Comparison of ENCODE assay signal across 11 cellular contexts in genomic region chr10:90288403-90288933, GRCh38.
DNase-seq lines count a peak whose midpoint lies in the region; ATAC-seq, FAIRE-seq and TF ChIP-seq lines count a peak whose summit lies in the region.
"Had no signal": no experiment of that assay in that cellular context is flagged by ENCODE, and none has a peak within 500 bp of the region (broad histone marks: within the 10 kb centered on the region; RNA-seq: fewer than 3 reads in every experiment).

No MANE protein-coding gene starts in this region.

- H2AFZ ChIP-seq in endothelial cell of umbilical vein (ENCODE audit: low read depth, low read length): no peak overlapping the region
- H2AFZ ChIP-seq in neural progenitor cell (replicated peaks): peak overlapping the region; percentile 70

- dilution Hi-C loops in endothelial cell of umbilical vein (cut with MboI; ENCODE audit: extremely low pct_ligation_motif_present, low sequenced_read_pairs): no loop called here

- H3K4me1 ChIP-seq in endothelial cell of umbilical vein (ENCODE audit: control insufficient read depth, extremely low read depth, insufficient read depth, low read length) (peaks cover 6% of the 10 kb centered on the region), neural progenitor cell (no peaks in the 10 kb centered on the region)

- no peak overlapping the region for H3K27ac Mint-ChIP-seq in neural progenitor cell
- H3K27ac Mint-ChIP-seq: activated naive CD8-positive, alpha-beta T cell treated with anti-CD3 and anti-CD28 coated beads, Interleukin-2, amount 10 ng/mL, durations not matched to agents 7 days and 5 days; memory B cell had no signal

- no peaks in the 10 kb centered on the region for H3K36me3 Mint-ChIP-seq in neural progenitor cell
- H3K36me3 Mint-ChIP-seq: activated naive CD8-positive, alpha-beta T cell treated with anti-CD3 and anti-CD28 coated beads, Interleukin-2, amount 10 ng/mL, durations not matched to agents 7 days and 5 days; memory B cell had no signal

- H3K27me3 ChIP-seq in endothelial cell of umbilical vein (ENCODE audit: control insufficient read depth in 2 of 2, insufficient read depth in 2 of 2, low read length in 2 of 2) (peaks cover 0 to 4% of the 10 kb centered on the region in 2 experiments), neural progenitor cell (no peaks in the 10 kb centered on the region)

- H3K79me2 ChIP-seq in endothelial cell of umbilical vein (ENCODE audit: control insufficient read depth, insufficient read depth, low read length): no peaks in the 10 kb centered on the region
- H3K79me2 ChIP-seq in neural progenitor cell (ENCODE audit: low read depth): no peaks in the 10 kb centered on the region

- no peaks in the 10 kb centered on the region for H3K9me3 Mint-ChIP-seq in neural progenitor cell
- H3K9me3 Mint-ChIP-seq: activated naive CD8-positive, alpha-beta T cell treated with anti-CD3 and anti-CD28 coated beads, Interleukin-2, amount 10 ng/mL, durations not matched to agents 7 days and 5 days; memory B cell had no signal

- TF ChIP-seq POLR2A in endothelial cell of umbilical vein (IDR thresholded peaks at IDR 0.05; ENCODE audit: low read depth, low read length): no peak

- ATAC-seq in GM18867 (IDR thresholded peaks at IDR 0.05; ENCODE audit: unreplicated experiment) (peak; percentile 14), GM19324 (IDR thresholded peaks at IDR 0.05; ENCODE audit: low FRiP score, unreplicated experiment) (no peak)

- peaks cover 5% of the 10 kb centered on the region for H3K27me3 Mint-ChIP-seq in neural progenitor cell (ENCODE audit: insufficient read depth, low read depth)
- H3K27me3 Mint-ChIP-seq: activated naive CD8-positive, alpha-beta T cell treated with anti-CD3 and anti-CD28 coated beads, Interleukin-2, amount 10 ng/mL, durations not matched to agents 7 days and 5 days had no signal

- in situ Hi-C loops in G401 (cut with HindIII; ENCODE audit: low sequenced_read_pairs): no loop called here

- FAIRE-seq in endothelial cell of umbilical vein (lab: Jason Lieb, UNC): peak; percentile 46

- H3K36me3 ChIP-seq in endothelial cell of umbilical vein (ENCODE audit: control insufficient read depth in 2 of 2, extremely low read depth in 1 of 2, insufficient read depth in 2 of 2, low read length in 2 of 2) (no peaks in the 10 kb centered on the region), neural progenitor cell (no peaks in the 10 kb centered on the region)

- no peak overlapping the region for H3K4me3 Mint-ChIP-seq in neural progenitor cell
- H3K4me3 Mint-ChIP-seq: activated naive CD8-positive, alpha-beta T cell treated with anti-CD3 and anti-CD28 coated beads, Interleukin-2, amount 10 ng/mL, durations not matched to agents 7 days and 5 days; memory B cell had no signal

- H3F3A ChIP-seq in neural progenitor cell (ENCODE audit: low read depth): no peaks in the 10 kb centered on the region

- peaks cover 3% of the 10 kb centered on the region for H3K4me1 Mint-ChIP-seq in neural progenitor cell
- H3K4me1 Mint-ChIP-seq: activated naive CD8-positive, alpha-beta T cell treated with anti-CD3 and anti-CD28 coated beads, Interleukin-2, amount 10 ng/mL, durations not matched to agents 7 days and 5 days had no signal

- BruUV-seq in endothelial cell of umbilical vein (replicated peaks; lab: Mats Ljungman, UMichigan): no TSS peak

- intact Hi-C loops in endothelial cell of umbilical vein (cut with micrococcal nuclease): loop anchor here (1.0 to 5.0 kb wide), 5 partner anchors 140 to 574 kb away; no protein-coding TSS in a partner anchor

- H3K4me2 ChIP-seq in endothelial cell of umbilical vein (ENCODE audit: insufficient read depth, low read length) (no peak overlapping the region), neural progenitor cell (no peak overlapping the region)

- POLR2A ChIA-PET in endothelial cell of umbilical vein (lab: Charles Lee): no interaction called here

- no peaks in the 10 kb centered on the region for H4K20me1 ChIP-seq in endothelial cell of umbilical vein (replicated peaks; ENCODE audit: control insufficient read depth, extremely low read depth, insufficient read depth, low read length)
- H4K20me1 ChIP-seq in neural progenitor cell (ENCODE audit: low read depth): no peaks in the 10 kb centered on the region

- DNase-seq in NOMO-1 (lab: John Stamatoyannopoulos, UW; ENCODE audit: unreplicated experiment in 2 of 2): peak; percentile 26 to 75
- DNase-seq in endothelial cell of umbilical vein (ENCODE audit: low read depth, low spot score): peak; percentile 68
- DNase-seq in neural progenitor cell (ENCODE audit: low spot score): peak; percentile 10
- DNase-seq in GM19238 (ENCODE audit: insufficient read length, low spot score): no peak
- DNase-seq in T-helper 1 cell: no peak
- DNase-seq in G401 (ENCODE audit: low spot score): no peak
- DNase-seq: activated naive CD8-positive, alpha-beta T cell treated with anti-CD3 and anti-CD28 coated beads, Interleukin-2, amount 10 ng/mL, durations not matched to agents 7 days and 5 days; SHP77 had no signal

- CTCF ChIA-PET in endothelial cell of umbilical vein (lab: Charles Lee): interaction anchor here (0.6 to 4.6 kb wide), 42 partner anchors 11 to 583 kb away, joined by 3 to 179 read pairs (median 4); partner anchors contain the start of gene RPP30

- H3K9ac ChIP-seq in endothelial cell of umbilical vein (replicated peaks; ENCODE audit: extremely low read depth, insufficient read depth, low read length) (no peak overlapping the region), neural progenitor cell (no peak overlapping the region)

- no peaks in the 10 kb centered on the region for H3K9me3 ChIP-seq in endothelial cell of umbilical vein (replicated peaks; ENCODE audit: control insufficient read depth, insufficient read depth, low read length)
- no peaks in the 10 kb centered on the region for H3K9me3 ChIP-seq in neural progenitor cell (ENCODE audit: low read depth)

- H3K9me1 ChIP-seq in endothelial cell of umbilical vein (replicated peaks; ENCODE audit: control insufficient read depth, extremely low read depth, insufficient read depth, low read length): no peaks in the 10 kb centered on the region

- H3K27ac ChIP-seq in endothelial cell of umbilical vein (ENCODE audit: insufficient read depth, low read depth, low read length): no peak overlapping the region
- no peak overlapping the region for H3K27ac ChIP-seq in neural progenitor cell

- H3K4me3 ChIP-seq in endothelial cell of umbilical vein (replicated peaks in 1 of 3; ENCODE audit: insufficient read depth in 1 of 3, low read depth in 1 of 3, low read length in 3 of 3) (no peak overlapping the region), neural progenitor cell (no peak overlapping the region)

- peak in 1 of 2 donors; percentile 24 for TF ChIP-seq CTCF in endothelial cell of umbilical vein (IDR thresholded peaks at IDR 0.05; ENCODE audit: extremely low read depth in 1 of 2, insufficient read depth in 1 of 2, low read depth in 1 of 2, low read length in 2 of 2)
- TF ChIP-seq CTCF in neural progenitor cell (IDR thresholded peaks at IDR 0.05): peak; percentile 44

TF ChIP-seq in endothelial cell of umbilical vein, 7 proteins besides CTCF, POLR2A, EP300 and RAD21:
- TF ChIP-seq MYC (IDR thresholded peaks at IDR 0.05; ENCODE audit: low read depth, low read length) (no peak), FOS (IDR thresholded peaks at IDR 0.05; ENCODE audit: borderline replicate concordance, insufficient read depth, low read length) (no peak), GATA2 (IDR thresholded peaks at IDR 0.05; ENCODE audit: insufficient read depth, insufficient read length, low read depth, low read length) (no peak), EZH2 (IDR thresholded peaks at IDR 0.05; ENCODE audit: borderline replicate concordance, low read depth, low read length, severe bottlenecking) (no peak), JUN (IDR thresholded peaks at IDR 0.05; ENCODE audit: borderline replicate concordance, insufficient read depth, insufficient read length, low read depth) (no peak)
- TF ChIP-seq, protein P1, sequence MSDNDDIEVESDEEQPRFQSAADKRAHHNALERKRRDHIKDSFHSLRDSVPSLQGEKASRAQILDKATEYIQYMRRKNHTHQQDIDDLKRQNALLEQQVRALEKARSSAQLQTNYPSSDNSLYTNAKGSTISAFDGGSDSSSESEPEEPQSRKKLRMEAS (IDR thresholded peaks at IDR 0.05; ENCODE audit: insufficient read depth, insufficient read length): no peak

Comparison
In these comparisons a context has a peak if more than half of its experiments do, and no peak if none do; other contexts are left out.
1. DNase-seq: peak in NOMO-1 (2 of 2), endothelial cell of umbilical vein (single experiment) and neural progenitor cell (single experiment); none in GM19238 (single experiment), T-helper 1 cell (0 of 5) and G401 (single experiment).